Comparison of ENCODE assay signal across 6 cellular contexts in genomic region chr5:177304392-177305119, GRCh38. TPM values are rescaled to one million over a fixed set of nuclear protein-coding genes. Genes with fewer than 3 reads are reported as not detected.
A peak's percentile ranks its signal among the peaks of the same experiment; 100 is the strongest.
DNase-seq lines count a peak whose midpoint lies in the region; ATAC-seq and TF ChIP-seq lines count a peak whose summit lies in the region.

No MANE protein-coding gene starts in this region.

- TF ChIP-seq POLR2A in erythroblast (IDR thresholded peaks at IDR 0.05; ENCODE audit: low read length), result no peak

- TF ChIP-seq CTCF in nephron progenitor cell (IDR thresholded peaks at IDR 0.05), result no peak

- DNase-seq in Karpas-422 (peak; percentile 56), amniotic epithelial cell (ENCODE audit: low read depth) (peak; percentile 58), nephron progenitor cell (peak; percentile 47), erythroblast (lab: John Stamatoyannopoulos, UW) (no peak), activated gamma-delta T cell (lab: John Stamatoyannopoulos, UW) (no peak)

- H3K36me3 ChIP-seq in Karpas-422 (ENCODE audit: insufficient read depth, low read length), result peaks cover 13% of the 10 kb centered on the region; the same call in 1 of the 2 replicates

- peaks cover 12% of the 10 kb centered on the region for H4K20me1 ChIP-seq in Karpas-422 (ENCODE audit: insufficient read depth, low read depth, low read length)

- no peaks in the 10 kb centered on the region for H3K9me2 ChIP-seq in Karpas-422 (replicated peaks; ENCODE audit: insufficient read depth, low read length)

- peak overlapping the region; percentile 18; the same call in 1 of the 2 replicates for H3K27ac ChIP-seq in Karpas-422 (ENCODE audit: low read length)

- peak overlapping the region; percentile 86 for H3K4me3 ChIP-seq in Karpas-422 (ENCODE audit: low read length)

- no peaks in the 10 kb centered on the region for H3K27me3 ChIP-seq in Karpas-422 (ENCODE audit: low read length)

- no peaks in the 10 kb centered on the region for H3K9me3 ChIP-seq in Karpas-422 (ENCODE audit: low read length)

- H3K79me2 ChIP-seq in Karpas-422 (ENCODE audit: low read length), result peaks cover 30% of the 10 kb centered on the region

- H3K4me2 ChIP-seq in Karpas-422 (ENCODE audit: low read depth, low read length, poor library complexity, severe bottlenecking), result peak overlapping the region; percentile 97

- H3K9ac ChIP-seq in Karpas-422 (ENCODE audit: low read length), result peak overlapping the region; percentile 83

- H3K36me3 Mint-ChIP-seq in nephron progenitor cell (ENCODE audit: low read depth), result peaks cover 32% of the 10 kb centered on the region

- no peak for ATAC-seq in GM18502 (IDR thresholded peaks at IDR 0.05; ENCODE audit: poor library complexity, unreplicated experiment)

- H2AFZ ChIP-seq in Karpas-422 (ENCODE audit: low read length), result no peak overlapping the region

- H3K27ac Mint-ChIP-seq in nephron progenitor cell, result peak overlapping the region; percentile 93

- no peaks in the 10 kb centered on the region for H3K9me3 Mint-ChIP-seq in nephron progenitor cell

- H3K4me1 Mint-ChIP-seq in nephron progenitor cell, result peaks cover 55% of the 10 kb centered on the region

- H3K27me3 Mint-ChIP-seq in nephron progenitor cell (ENCODE audit: low read depth, poor library complexity), result no peaks in the 10 kb centered on the region

- H3K4me1 ChIP-seq in Karpas-422 (ENCODE audit: low read length), result peaks cover 45% of the 10 kb centered on the region

- peak overlapping the region; percentile 96 for H3K4me3 Mint-ChIP-seq in nephron progenitor cell

RNA-seq across cellular contexts. Expression of gene PRELID1, which starts 1.0 kb away (rescaled TPM):
- 112 and 189 TPM in 2 replicates for total RNA-seq in Karpas-422 (2014; rRNA removed; shearing (Covaris generic); ENCODE audit: low replicate concordance)

RNA-seq across cellular contexts. Expression of gene RAB24, which starts 1.0 kb away (rescaled TPM):
- 11.4 and 30.2 TPM in 2 replicates for total RNA-seq in Karpas-422 (2014; rRNA removed; shearing (Covaris generic); ENCODE audit: low replicate concordance)

RNA-seq across cellular contexts. Expression of gene MXD3, which starts 7.1 kb away (rescaled TPM):
- 12.6 and 18.3 TPM in 2 replicates for total RNA-seq in Karpas-422 (2014; rRNA removed; shearing (Covaris generic); ENCODE audit: low replicate concordance)

RNA-seq across cellular contexts. Expression of gene LMAN2, which starts 46.9 kb away (rescaled TPM):
- 116 and 256 TPM in 2 replicates for total RNA-seq in Karpas-422 (2014; rRNA removed; shearing (Covaris generic); ENCODE audit: low replicate concordance)

RNA-seq across cellular contexts. Expression of gene RGS14, which starts 53.2 kb away (rescaled TPM):
- total RNA-seq in Karpas-422 (2014; rRNA removed; shearing (Covaris generic); ENCODE audit: low replicate concordance), result 22.6 and 70.8 TPM in 2 replicates

Comparison
In these comparisons a context has a peak if more than half of its experiments do, and no peak if none do; other contexts are left out.
1. DNase-seq: peak in Karpas-422 (single experiment), amniotic epithelial cell (single experiment) and nephron progenitor cell (single experiment); none in erythroblast (0 of 2) and activated gamma-delta T cell (single experiment).